In the genomic region with DNA sequence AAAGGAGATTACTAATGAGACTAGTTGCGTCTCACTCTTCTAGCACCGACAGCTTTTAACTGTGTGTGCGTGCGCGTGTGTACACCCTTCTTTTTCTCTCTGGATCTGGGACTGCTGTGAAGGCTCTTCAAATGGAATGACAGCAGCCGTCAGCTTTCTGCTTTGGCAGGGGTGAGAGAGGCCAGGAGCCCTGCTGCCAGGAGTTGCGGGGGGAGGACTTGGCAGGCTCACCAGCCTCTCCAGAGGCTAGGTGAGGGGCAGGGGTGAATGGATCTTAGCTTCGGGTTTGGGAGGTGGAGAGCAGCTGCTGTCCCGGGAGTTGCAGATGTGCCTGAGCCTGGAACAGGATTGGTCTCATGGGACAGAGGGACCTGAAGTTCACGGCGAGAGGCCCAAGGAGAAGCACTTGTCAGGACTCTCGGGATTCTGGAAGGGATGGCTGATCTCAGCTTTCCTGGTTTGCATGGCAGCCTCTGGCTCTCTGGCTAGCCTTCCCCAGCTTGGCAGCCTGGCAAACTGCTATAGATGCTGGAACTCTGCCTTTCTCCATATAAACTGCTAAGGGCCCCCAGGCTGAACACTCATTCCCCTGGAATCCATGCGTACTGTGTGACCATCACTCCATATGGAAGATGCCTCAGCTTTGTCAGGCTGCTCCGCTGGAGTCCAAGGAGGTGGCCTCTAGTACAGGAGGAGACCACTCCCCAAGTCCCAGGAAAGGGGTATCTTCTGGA, we compare ENCODE assay signal across 10 cellular contexts. TPM values are rescaled to one million over a fixed set of nuclear protein-coding genes. Genes with fewer than 3 reads are reported as not detected.
A peak's percentile ranks its signal among the peaks of the same experiment; 100 is the strongest.
DNase-seq lines count a peak whose midpoint lies in the region; ATAC-seq and TF ChIP-seq lines count a peak whose summit lies in the region.
"Had no signal": no experiment of that assay in that cellular context is flagged by ENCODE, and none has a peak within 500 bp of the region (broad histone marks: within the 10 kb centered on the region; RNA-seq: fewer than 3 reads in every experiment).

No MANE protein-coding gene starts in this region.

- H3K9me3 ChIP-seq in cardiac muscle cell (ENCODE audit: low read depth): no peaks in the 10 kb centered on the region
- H3K9me3 ChIP-seq in gastrocnemius medialis: no peaks in the 10 kb centered on the region
- no peaks in the 10 kb centered on the region for H3K9me3 ChIP-seq in Karpas-422 (ENCODE audit: low read length)

- H3K27ac ChIP-seq in cardiac muscle cell (peak overlapping the region; percentile 90), gastrocnemius medialis (peak overlapping the region; percentile 68 to 82 (median 81)), Karpas-422 (ENCODE audit: low read length) (no peak overlapping the region)

- H3K27me3 ChIP-seq in cardiac muscle cell (no peaks in the 10 kb centered on the region), gastrocnemius medialis (no peaks in the 10 kb centered on the region), Karpas-422 (ENCODE audit: low read length) (no peaks in the 10 kb centered on the region)

- POLR2A ChIA-PET in activated CD4-positive, alpha-beta memory T cell treated with anti-CD3 and anti-CD28 coated beads, Interleukin-2, amount 10 ng/mL, durations not matched to agents 7 days and 5 days (lab: Charles Lee): interaction anchor here (0.7 to 5.1 kb wide), 8 partner anchors 9 to 1074 kb away, joined by 3 to 99 read pairs (median 4); a partner anchor contains a TSS

- H3K4me1 Mint-ChIP-seq in HFFc6 (ENCODE audit: low read depth): peaks cover 43% of the 10 kb centered on the region
- peaks cover 70% of the 10 kb centered on the region for H3K4me1 Mint-ChIP-seq in activated CD4-positive, alpha-beta memory T cell treated with anti-CD3 and anti-CD28 coated beads, Interleukin-2, amount 10 ng/mL, durations not matched to agents 7 days and 5 days

- in situ Hi-C loops in gastrocnemius medialis (cut with MboI; ENCODE audit: low sequenced_read_pairs in 4 of 4): loop anchor here in 1 of 4 donors (25.0 kb wide), 1 partner anchor 300 kb away; a partner anchor contains a TSS
- in situ Hi-C loops in KBM-7 (cut with MboI; ENCODE audit: low pct_unique_long_range_greater_than_20kb, low sequenced_read_pairs): no loop called here

- TF ChIP-seq POLR2A in gastrocnemius medialis (IDR thresholded peaks at IDR 0.05): no peak

- CTCF ChIA-PET in activated CD4-positive, alpha-beta memory T cell treated with anti-CD3 and anti-CD28 coated beads, Interleukin-2, amount 10 ng/mL, durations not matched to agents 7 days and 5 days (lab: Charles Lee): interaction anchor here (0.9 to 10.3 kb wide), 3 partner anchors 15 to 186 kb away, joined by 3 to 256 read pairs (median 37); a partner anchor contains a TSS

- peak; percentile 71 for DNase-seq in HFFc6
- no peak for DNase-seq in activated CD4-positive, alpha-beta memory T cell treated with anti-CD3 and anti-CD28 coated beads, Interleukin-2, amount 10 ng/mL, durations not matched to agents 7 days and 5 days
- DNase-seq in cardiac muscle cell (ENCODE audit: low read depth in 1 of 2, low spot score in 1 of 2): peak; percentile 16 to 24
- no peak for DNase-seq in gastrocnemius medialis
- DNase-seq in KBM-7: no peak
- no peak for DNase-seq in Karpas-422
- DNase-seq: H9, NCI-H1105 treated with DMSO at 0.1 percent for 48 hours had no signal

- peak overlapping the region; percentile 43 for H3K4me3 Mint-ChIP-seq in HFFc6
- H3K4me3 Mint-ChIP-seq in activated CD4-positive, alpha-beta memory T cell treated with anti-CD3 and anti-CD28 coated beads, Interleukin-2, amount 10 ng/mL, durations not matched to agents 7 days and 5 days: peak overlapping the region; percentile 51
- H3K4me3 Mint-ChIP-seq: H9 had no signal

- H3K4me1 ChIP-seq in cardiac muscle cell (ENCODE audit: low read depth) (peaks cover 39% of the 10 kb centered on the region), gastrocnemius medialis (peaks cover 28 to 39% of the 10 kb centered on the region in 2 donors), Karpas-422 (ENCODE audit: low read length) (peaks cover 1% of the 10 kb centered on the region)

- no peaks in the 10 kb centered on the region for H3K9me3 Mint-ChIP-seq in HFFc6
- H3K9me3 Mint-ChIP-seq in activated CD4-positive, alpha-beta memory T cell treated with anti-CD3 and anti-CD28 coated beads, Interleukin-2, amount 10 ng/mL, durations not matched to agents 7 days and 5 days: no peaks in the 10 kb centered on the region
- H3K9me3 Mint-ChIP-seq: H9 had no signal

- peak overlapping the region; percentile 82 for H3K27ac Mint-ChIP-seq in HFFc6
- peak overlapping the region; percentile 84 for H3K27ac Mint-ChIP-seq in activated CD4-positive, alpha-beta memory T cell treated with anti-CD3 and anti-CD28 coated beads, Interleukin-2, amount 10 ng/mL, durations not matched to agents 7 days and 5 days

- H3K9ac ChIP-seq in Karpas-422 (ENCODE audit: low read length): no peak overlapping the region

- H4K20me1 ChIP-seq in Karpas-422 (ENCODE audit: insufficient read depth, low read depth, low read length): peaks cover 8% of the 10 kb centered on the region

- H3K27me3 Mint-ChIP-seq in HFFc6 (ENCODE audit: insufficient read depth): peaks cover 2% of the 10 kb centered on the region
- no peaks in the 10 kb centered on the region for H3K27me3 Mint-ChIP-seq in activated CD4-positive, alpha-beta memory T cell treated with anti-CD3 and anti-CD28 coated beads, Interleukin-2, amount 10 ng/mL, durations not matched to agents 7 days and 5 days

- no peaks in the 10 kb centered on the region for H3K9me2 ChIP-seq in Karpas-422 (replicated peaks; ENCODE audit: insufficient read depth, low read length)

- H3K36me3 ChIP-seq in cardiac muscle cell (peaks cover 6% of the 10 kb centered on the region), gastrocnemius medialis (peaks cover 0 to 20% of the 10 kb centered on the region in 2 donors), Karpas-422 (ENCODE audit: insufficient read depth, low read length) (peaks cover 23% of the 10 kb centered on the region)

- peaks cover 41% of the 10 kb centered on the region for H3K79me2 ChIP-seq in Karpas-422 (ENCODE audit: low read length)

- ATAC-seq in gastrocnemius medialis (no peak), GM21576 (IDR thresholded peaks at IDR 0.05; ENCODE audit: unreplicated experiment) (no peak), GM21360 (IDR thresholded peaks at IDR 0.05; ENCODE audit: unreplicated experiment) (no peak)

- no peak overlapping the region for H3K4me3 ChIP-seq in cardiac muscle cell
- H3K4me3 ChIP-seq in gastrocnemius medialis: no peak overlapping the region
- no peak overlapping the region for H3K4me3 ChIP-seq in Karpas-422 (ENCODE audit: low read length)

- H3K4me2 ChIP-seq in Karpas-422 (ENCODE audit: low read depth, low read length, poor library complexity, severe bottlenecking): no peak overlapping the region

- intact Hi-C loops in gastrocnemius medialis (cut with DNase I; ENCODE audit: low total_unique reads): no loop called here

- H2AFZ ChIP-seq in Karpas-422 (ENCODE audit: low read length): no peak overlapping the region

- H3K36me3 Mint-ChIP-seq in HFFc6 (ENCODE audit: low read depth): peaks cover 11% of the 10 kb centered on the region
- peaks cover 75% of the 10 kb centered on the region for H3K36me3 Mint-ChIP-seq in activated CD4-positive, alpha-beta memory T cell treated with anti-CD3 and anti-CD28 coated beads, Interleukin-2, amount 10 ng/mL, durations not matched to agents 7 days and 5 days (ENCODE audit: low read depth)

- TF ChIP-seq CTCF in HFFc6 (IDR thresholded peaks at IDR 0.05) (no peak), cardiac muscle cell (IDR thresholded peaks at IDR 0.05; ENCODE audit: low read depth, low read length) (no peak), gastrocnemius medialis (IDR thresholded peaks at IDR 0.05 in 4 of 5, conservative IDR thresholded peaks at IDR 0.05 in 1 of 5) (no peak)

RNA-seq across cellular contexts. Expression of a gene that starts 16.6 kb away (rescaled TPM):
- 10 to 100 TPM; 39.2 to 56.3 (median 42.2) TPM for total RNA-seq in HFFc6 (2021; fragmentation: NEBNext Ultra II Directional; extraction: Animal tissue kit (Norgen Biotek cat#: 25700))
- total RNA-seq in activated CD4-positive, alpha-beta memory T cell treated with anti-CD3 and anti-CD28 coated beads, Interleukin-2, amount 10 ng/mL, durations not matched to agents 7 days and 5 days: 100 to 1,000 TPM; 103 to 108 TPM
- total RNA-seq in cardiac muscle cell (74.1 and 95.1 TPM in 2 replicates), gastrocnemius medialis (10 to 100 TPM; 43.9 to 83.5 (median 54.3) TPM)
- polyA plus RNA-seq in cardiac muscle cell: 71.9 and 83.9 TPM in 2 replicates
- total RNA-seq in Karpas-422 (2014; rRNA removed; shearing (Covaris generic); ENCODE audit: low replicate concordance): 63.0 and 96.6 TPM in 2 replicates

RNA-seq across cellular contexts. Expression of a gene that starts 19.2 kb away (rescaled TPM):
- under 1 TPM in 1 of 6 experiments, not detected in 5; 0.02 TPM for total RNA-seq in HFFc6 (2021; fragmentation: NEBNext Ultra II Directional; extraction: Animal tissue kit (Norgen Biotek cat#: 25700))
- total RNA-seq in activated CD4-positive, alpha-beta memory T cell treated with anti-CD3 and anti-CD28 coated beads, Interleukin-2, amount 10 ng/mL, durations not matched to agents 7 days and 5 days: 1 to 10 TPM; 1.7 to 2.4 TPM
- total RNA-seq in cardiac muscle cell (0.56 and 0.69 TPM in 2 replicates), gastrocnemius medialis (under 1 TPM in 2 of 4 donors, not detected in 2; 0.18 to 0.20 TPM)
- 0.39 TPM in 1 of 2 replicates, not detected in the other for polyA plus RNA-seq in cardiac muscle cell
- total RNA-seq in Karpas-422 (2014; rRNA removed; shearing (Covaris generic); ENCODE audit: low replicate concordance): 0.19 and 1.1 TPM in 2 replicates

Comparison
In these comparisons a context has a peak if more than half of its experiments do, and no peak if none do; other contexts are left out.
1. DNase-seq: peak in HFFc6 (single experiment) and cardiac muscle cell (2 of 2); none in activated CD4-positive, alpha-beta memory T cell treated with anti-CD3 and anti-CD28 coated beads, Interleukin-2, amount 10 ng/mL, durations not matched to agents 7 days and 5 days (single experiment), gastrocnemius medialis (0 of 2), KBM-7 (single experiment) and Karpas-422 (single experiment).